ENCODE assay signal across 1 cellular context in genomic region chrX:2485789-2486345, GRCh38.
TF ChIP-seq lines count a peak whose summit lies in the region.

No MANE protein-coding gene starts in this region.

TF ChIP-seq in H1, 55 proteins besides CTCF, POLR2A, EP300 and RAD21:
- TF ChIP-seq HDAC2 (IDR thresholded peaks at IDR 0.05; ENCODE audit: borderline replicate concordance in 1 of 2, low read depth in 2 of 2, low read length in 2 of 2), result no peak
- TF ChIP-seq CEBPB (IDR thresholded peaks at IDR 0.05; ENCODE audit: low read depth, low read length), result no peak
- no peak for TF ChIP-seq ATF2 (IDR thresholded peaks at IDR 0.05; ENCODE audit: low read length)
- TF ChIP-seq CHD7 (IDR thresholded peaks at IDR 0.05; ENCODE audit: insufficient replicate concordance, low read length), result no peak
- no peak for TF ChIP-seq TEAD4 (IDR thresholded peaks at IDR 0.05; ENCODE audit: low read depth, low read length)
- no peak for TF ChIP-seq SIRT6 (IDR thresholded peaks at IDR 0.05; ENCODE audit: low read length)
- no peak for TF ChIP-seq KDM5A (IDR thresholded peaks at IDR 0.05; ENCODE audit: low read length)
- no peak for TF ChIP-seq NRF1 (IDR thresholded peaks at IDR 0.05; ENCODE audit: low read depth, low read length)
- TF ChIP-seq CREB1 (IDR thresholded peaks at IDR 0.05), result no peak
